Comparison of ENCODE assay signal across 16 cellular contexts in the genomic region with DNA sequence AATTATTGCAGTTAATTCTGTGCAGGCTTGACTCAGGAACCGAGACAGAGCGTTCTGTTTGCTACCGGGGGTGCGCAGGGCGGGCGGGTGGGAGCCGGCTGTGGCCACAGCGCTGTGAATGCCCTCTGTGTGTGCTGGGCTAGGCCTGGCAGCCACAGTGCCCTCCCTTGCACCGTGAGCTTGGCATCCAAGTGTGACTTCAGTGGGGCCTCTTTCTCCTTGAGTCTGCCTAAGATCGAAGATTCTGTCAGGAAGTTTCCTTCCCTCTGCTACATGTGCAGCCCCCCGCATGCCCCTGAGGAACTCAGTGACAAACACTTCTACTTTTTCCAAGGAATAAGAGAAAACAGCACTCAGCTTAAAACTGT. TPM values are rescaled to one million over a fixed set of nuclear protein-coding genes. Genes with fewer than 3 reads are reported as not detected.
"Had no signal": no experiment of that assay in that cellular context is flagged by ENCODE, and none has a peak within 500 bp of the region (broad histone marks: within the 10 kb centered on the region; RNA-seq: fewer than 3 reads in every experiment).

No MANE protein-coding gene starts in this region.

- H3K27ac ChIP-seq: body of pancreas, pancreas, skin epidermis had no signal

- H3K9me3 Mint-ChIP-seq: activated B cell treated with CpG ODN at 0.5 μM for 24 hours; activated CD4-positive, alpha-beta T cell treated with anti-CD3 and anti-CD28 coated beads, Interleukin-2, amount 10 ng/mL, durations not matched to agents 7 days and 5 days; activated naive CD4-positive, alpha-beta T cell treated with anti-CD3 and anti-CD28 coated beads for 36 hours; activated T-helper 17 cell treated with anti-CD3 and anti-CD28 coated beads, Interleukin-2, amount 50 U/mL, for 72 hours; immature natural killer cell; memory B cell had no signal

- H3K27me3 ChIP-seq: body of pancreas, pancreas had no signal

- H3K36me3 ChIP-seq: pancreas had no signal

- H3K4me3 Mint-ChIP-seq: activated B cell treated with CpG ODN at 0.5 μM for 24 hours; activated CD4-positive, alpha-beta T cell treated with anti-CD3 and anti-CD28 coated beads, Interleukin-2, amount 10 ng/mL, durations not matched to agents 7 days and 5 days; activated naive CD4-positive, alpha-beta T cell treated with anti-CD3 and anti-CD28 coated beads for 36 hours; activated T-helper 17 cell treated with anti-CD3 and anti-CD28 coated beads, Interleukin-2, amount 50 U/mL, for 72 hours; endodermal cell; immature natural killer cell; memory B cell had no signal

- H3K4me1 Mint-ChIP-seq: activated T-helper 17 cell treated with anti-CD3 and anti-CD28 coated beads, Interleukin-2, amount 50 U/mL, for 72 hours; endodermal cell had no signal

- DNase-seq: activated B cell treated with CpG ODN at 0.5 μM for 24 hours; activated CD4-positive, alpha-beta T cell treated with anti-CD3 and anti-CD28 coated beads, Interleukin-2, amount 10 ng/mL, durations not matched to agents 7 days and 5 days; activated naive CD4-positive, alpha-beta T cell treated with anti-CD3 and anti-CD28 coated beads for 36 hours; body of pancreas; dermis blood vessel endothelial cell; erythroblast; immature natural killer cell; pancreas had no signal

- H3K9me3 ChIP-seq: body of pancreas, pancreas had no signal

- H3K4me3 ChIP-seq: body of pancreas, pancreas, skin epidermis had no signal

- H3K4me1 ChIP-seq: body of pancreas, pancreas had no signal

- H3K36me3 Mint-ChIP-seq: immature natural killer cell, memory B cell had no signal

- H3K27ac Mint-ChIP-seq: activated B cell treated with CpG ODN at 0.5 μM for 24 hours; activated CD4-positive, alpha-beta T cell treated with anti-CD3 and anti-CD28 coated beads, Interleukin-2, amount 10 ng/mL, durations not matched to agents 7 days and 5 days; activated naive CD4-positive, alpha-beta T cell treated with anti-CD3 and anti-CD28 coated beads for 36 hours; endodermal cell; immature natural killer cell; memory B cell had no signal

- H3K27me3 Mint-ChIP-seq: activated CD4-positive, alpha-beta T cell treated with anti-CD3 and anti-CD28 coated beads, Interleukin-2, amount 10 ng/mL, durations not matched to agents 7 days and 5 days had no signal

RNA-seq across cellular contexts. Expression of gene KCNE2, which starts 19.8 kb away (rescaled TPM):
- total RNA-seq: activated B cell treated with CpG ODN at 0.5 μM for 24 hours; activated CD4-positive, alpha-beta T cell treated with anti-CD3 and anti-CD28 coated beads, Interleukin-2, amount 10 ng/mL, durations not matched to agents 7 days and 5 days; activated naive CD4-positive, alpha-beta T cell treated with anti-CD3 and anti-CD28 coated beads for 36 hours; activated T-helper 17 cell treated with anti-CD3 and anti-CD28 coated beads, Interleukin-2, amount 50 U/mL, for 72 hours; body of pancreas; dermis blood vessel endothelial cell; glomerular endothelial cell; pancreas; renal cortical epithelial cell; T-helper 1 cell treated with Interleukin-12 subunit alpha and Interleukin-12 subunit beta and Interleukin-4 antibody, amounts not matched to agents 30 ng/mL and 1 ng/mL, for 36 hours; ureter had no signal
- polyA plus RNA-seq: pancreas had no signal
